Comparison of ENCODE assay signal across 8 cellular contexts in the genomic region with DNA sequence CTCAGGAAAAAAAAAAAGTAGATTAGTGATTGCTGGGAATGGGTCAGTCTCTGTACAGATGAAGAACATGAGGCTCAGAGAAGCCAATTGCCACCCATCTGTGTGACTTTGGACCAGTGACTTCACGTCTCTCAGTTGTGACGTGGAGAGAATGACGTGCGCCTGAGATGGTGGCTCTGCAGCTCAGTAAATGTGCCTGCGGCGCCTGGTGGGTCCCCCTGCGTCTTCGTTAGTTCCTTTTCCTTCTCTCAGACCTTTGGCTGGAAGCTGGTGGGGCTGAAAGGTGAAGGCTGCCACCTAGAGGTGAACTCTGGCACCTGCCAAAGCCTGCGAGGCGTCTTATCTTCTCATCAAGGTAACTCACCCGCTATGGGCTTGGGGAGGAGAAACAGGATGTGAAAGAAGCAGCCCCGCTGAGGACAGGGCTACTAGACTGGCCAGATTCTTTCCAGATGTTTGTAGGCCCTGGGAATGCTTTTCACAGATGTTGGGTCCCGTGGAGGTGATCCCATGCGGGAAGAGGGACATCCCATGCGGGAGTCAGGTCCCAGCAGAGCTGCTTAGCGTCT. TPM values are rescaled to one million over a fixed set of nuclear protein-coding genes. Genes with fewer than 3 reads are reported as not detected.
DNase-seq lines count a peak whose midpoint lies in the region; ATAC-seq, FAIRE-seq and TF ChIP-seq lines count a peak whose summit lies in the region.

No MANE protein-coding gene starts in this region.

- peak; percentile 83 for ATAC-seq in HG02943 (IDR thresholded peaks at IDR 0.05; ENCODE audit: low read depth, unreplicated experiment)
- peak; percentile 94 to 98 (median 98) for ATAC-seq in T-cell (replicated peaks in 1 of 4)
- ATAC-seq in GM18873 (IDR thresholded peaks at IDR 0.05; ENCODE audit: low FRiP score, unreplicated experiment) = no peak

- no peaks in the 10 kb centered on the region for H3K27me3 ChIP-seq in left ventricle myocardium inferior (ENCODE audit: low read depth)

- H3K4me3 ChIP-seq in left ventricle myocardium inferior = peak overlapping the region; percentile 30
- peak overlapping the region; percentile 25 for H3K4me3 ChIP-seq in retinal pigment epithelial cell (ENCODE audit: low read length)

- peak overlapping the region; percentile 30 to 37 (median 35) for H3K4me3 Mint-ChIP-seq in T-cell

- peaks cover 13 to 31% (median 13%) of the 10 kb centered on the region in 3 donors for H3K4me1 Mint-ChIP-seq in T-cell

- DNase-seq in GM12892 (ENCODE audit: insufficient read length) = peak; percentile 93
- peak; percentile 80 for DNase-seq in NCI-H1694 treated with DMSO at 0.1 percent for 48 hours (lab: John Stamatoyannopoulos, UW)
- DNase-seq in T-cell = peak; percentile 81 to 94 (median 88)
- DNase-seq in activated naive CD8-positive, alpha-beta T cell treated with anti-CD3 and anti-CD28 coated beads, Interleukin-2, amount 50 U/mL, for 16 hours (ENCODE audit: low read depth, low spot score) = peak; percentile 79
- DNase-seq in left ventricle myocardium inferior = peak; percentile 85
- DNase-seq in retinal pigment epithelial cell (ENCODE audit: low read depth) = peak; percentile 51

- H3K27me3 Mint-ChIP-seq in T-cell = no peaks in the 10 kb centered on the region

- no peaks in the 10 kb centered on the region for H3K36me3 ChIP-seq in left ventricle myocardium inferior

- intact Hi-C loops in left ventricle myocardium inferior (cut with micrococcal nuclease) = loop anchor here (5.0 kb wide), 1 partner anchor 42 kb away; no protein-coding TSS in a partner anchor

- POLR2A ChIA-PET in T-cell (lab: Charles Lee) = interaction anchor here in 1 of 2 donors (0.5 to 0.8 kb wide), 3 partner anchors 38 to 283 kb away, joined by 3 to 7 read pairs (median 4); no protein-coding TSS in a partner anchor

- TF ChIP-seq POLR2A in GM12892 (IDR thresholded peaks at IDR 0.05; ENCODE audit: low read depth, low read length) = no peak

- no peaks in the 10 kb centered on the region for H3K9me3 Mint-ChIP-seq in T-cell

- H3K36me3 Mint-ChIP-seq in T-cell = no peaks in the 10 kb centered on the region

- no peak overlapping the region for H3K27ac ChIP-seq in left ventricle myocardium inferior (replicated peaks)

- no peaks in the 10 kb centered on the region for H3K9me3 ChIP-seq in left ventricle myocardium inferior (replicated peaks)

- CTCF ChIA-PET in T-cell (lab: Charles Lee) = interaction anchor here (0.6 to 2.3 kb wide), 24 partner anchors 9 to 441 kb away, joined by 3 to 99 read pairs (median 4); a partner anchor contains a TSS

- FAIRE-seq in GM12892 (lab: Jason Lieb, UNC) = peak; percentile 91

- TF ChIP-seq CTCF in left ventricle myocardium inferior (IDR thresholded peaks at IDR 0.05; ENCODE audit: borderline replicate concordance) (peak; percentile 96), retinal pigment epithelial cell (conservative IDR thresholded peaks at IDR 0.05; ENCODE audit: low read depth, low read length) (peak; percentile 98)

- peak overlapping the region; percentile 72 to 83 for H3K27ac Mint-ChIP-seq in T-cell

- H3K4me1 ChIP-seq in left ventricle myocardium inferior = peaks cover 11% of the 10 kb centered on the region

RNA-seq across cellular contexts. Expression of a gene that starts 8.7 kb away (rescaled TPM):
- 2.0 TPM for polyA plus RNA-seq in GM12892 (2012; ENCODE audit: missing spikeins)
- 1 to 10 TPM; 1.7 to 3.1 (median 2.5) TPM for total RNA-seq in T-cell
- 0.16 TPM for total RNA-seq in left ventricle myocardium inferior

RNA-seq across cellular contexts. Expression of a gene that starts 19.5 kb away (rescaled TPM):
- polyA plus RNA-seq in GM12892 (2012; ENCODE audit: missing spikeins) = 101 TPM
- 10 to 100 TPM; 20.7 to 99.7 (median 81.3) TPM for total RNA-seq in T-cell
- 75.2 TPM for total RNA-seq in left ventricle myocardium inferior

RNA-seq across cellular contexts. Expression of a gene that starts 55.8 kb away (rescaled TPM):
- 0.06 TPM for polyA plus RNA-seq in GM12892 (2012; ENCODE audit: missing spikeins)
- total RNA-seq in T-cell = 1 to 10 TPM; 1.2 to 2.8 (median 2.1) TPM
- 44.4 TPM for total RNA-seq in left ventricle myocardium inferior

Comparison
In these comparisons a context has a peak if more than half of its experiments do, and no peak if none do; other contexts are left out.
1. RNA of a gene that starts 55.8 kb away (total RNA-seq): 44.4 TPM in left ventricle myocardium inferior (single experiment); 1.2 to 2.8 TPM in T-cell; every median in the first group is over 10 times any median in the second.
2. Peak in every context shown above with its lines, with median percentiles within 50 percentile points of each other: DNase-seq.